In genomic region chr2:11584530-11585056, GRCh38 we compare ENCODE assay signal across 16 cellular contexts. TPM values are rescaled to one million over a fixed set of nuclear protein-coding genes. Genes with fewer than 3 reads are reported as not detected.
A peak's percentile ranks its signal among the peaks of the same experiment; 100 is the strongest.
DNase-seq lines count a peak whose midpoint lies in the region; ATAC-seq, FAIRE-seq and TF ChIP-seq lines count a peak whose summit lies in the region.
"Had no signal": no experiment of that assay in that cellular context is flagged by ENCODE, and none has a peak within 500 bp of the region (broad histone marks: within the 10 kb centered on the region; RNA-seq: fewer than 3 reads in every experiment).

No MANE protein-coding gene starts in this region.

- H3K9me3 ChIP-seq in HepG2 (ENCODE audit: low read length) (no peaks in the 10 kb centered on the region), suprapubic skin (no peaks in the 10 kb centered on the region)
- H3K9me3 ChIP-seq: breast epithelium, right atrium auricular region, tibial nerve had no signal

- CTCF ChIA-PET in activated CD8-positive, alpha-beta T cell treated with anti-CD3 and anti-CD28 coated beads for 36 hours (lab: Charles Lee) = interaction anchor here (0.7 to 8.6 kb wide), 33 partner anchors 10 to 896 kb away, joined by 3 to 156 read pairs (median 5); partner anchors contain the start of genes E2F6 and SLC66A3
- CTCF ChIA-PET in activated CD8-positive, alpha-beta T cell treated with anti-CD3 and anti-CD28 coated beads, Interleukin-2, amount 10 ng/mL, durations not matched to agents 7 days and 5 days (lab: Charles Lee) = interaction anchor here (0.6 to 6.4 kb wide), 22 partner anchors 9 to 749 kb away, joined by 3 to 108 read pairs (median 4); partner anchors contain the start of gene GREB1
- CTCF ChIA-PET in RWPE1 (lab: Yijun Ruan, JAX) (interaction anchor here (0.5 to 5.6 kb wide), 24 partner anchors 8 to 512 kb away, joined by 3 to 141 read pairs (median 4); partner anchors contain the start of gene GREB1), HepG2 (lab: Yijun Ruan, JAX; ENCODE audit: low intra/inter-chr PET ratio, low total read pairs) (interaction anchor here (1.3 to 5.8 kb wide), 4 partner anchors 107 to 452 kb away, joined by 6 to 193 read pairs (median 10); no protein-coding TSS in a partner anchor)

- POLR2A ChIA-PET in activated CD8-positive, alpha-beta T cell treated with anti-CD3 and anti-CD28 coated beads for 36 hours (lab: Charles Lee) = interaction anchor here (0.6 to 1.2 kb wide), 2 partner anchors 119 to 451 kb away, joined by 3 read pairs; partner anchors contain the start of gene E2F6
- POLR2A ChIA-PET in activated CD8-positive, alpha-beta T cell treated with anti-CD3 and anti-CD28 coated beads, Interleukin-2, amount 10 ng/mL, durations not matched to agents 7 days and 5 days (lab: Charles Lee) = no interaction called here
- POLR2A ChIA-PET in RWPE1 (lab: Yijun Ruan, JAX; ENCODE audit: low non-redundant PET) = no interaction called here
- POLR2A ChIA-PET in HepG2 (lab: Yijun Ruan, JAX) = interaction anchor here (1.0 to 3.6 kb wide), 9 partner anchors 45 to 162 kb away, joined by 3 to 30 read pairs (median 4); partner anchors contain the start of genes E2F6 and GREB1

- H3K4me1 ChIP-seq in HepG2 (ENCODE audit: insufficient read depth, low read length) (peaks cover 22% of the 10 kb centered on the region), suprapubic skin (peaks cover 22% of the 10 kb centered on the region), GM23338 (ENCODE audit: insufficient read depth) (0 out of 2 replicates have a peak, but pooled peaks cover 5% of the 10 kb centered on the region)

- no peaks in the 10 kb centered on the region for H3K27me3 Mint-ChIP-seq in activated CD8-positive, alpha-beta T cell treated with anti-CD3 and anti-CD28 coated beads for 36 hours
- H3K27me3 Mint-ChIP-seq in activated CD8-positive, alpha-beta T cell treated with anti-CD3 and anti-CD28 coated beads, Interleukin-2, amount 10 ng/mL, durations not matched to agents 7 days and 5 days (ENCODE audit: low read depth) = peaks cover 2% of the 10 kb centered on the region
- peaks cover 27% of the 10 kb centered on the region for H3K27me3 Mint-ChIP-seq in stimulated activated memory B cell treated with anti-CD40 and anti-IgM and Interleukin-4, amounts not matched to agents 10 μg/mL and 1 μg/mL and 100 μg/mL, for 72 hours
- peaks cover 7% of the 10 kb centered on the region for H3K27me3 Mint-ChIP-seq in GM23338 (ENCODE audit: insufficient read depth, low read depth, poor library complexity)

- no peaks in the 10 kb centered on the region for H3K36me3 Mint-ChIP-seq in activated CD8-positive, alpha-beta T cell treated with anti-CD3 and anti-CD28 coated beads for 36 hours (ENCODE audit: low read depth)
- H3K36me3 Mint-ChIP-seq in activated CD8-positive, alpha-beta T cell treated with anti-CD3 and anti-CD28 coated beads, Interleukin-2, amount 10 ng/mL, durations not matched to agents 7 days and 5 days (ENCODE audit: low read depth) = no peaks in the 10 kb centered on the region
- no peaks in the 10 kb centered on the region for H3K36me3 Mint-ChIP-seq in stimulated activated memory B cell treated with anti-CD40 and anti-IgM and Interleukin-4, amounts not matched to agents 10 μg/mL and 1 μg/mL and 100 μg/mL, for 72 hours
- H3K36me3 Mint-ChIP-seq in GM23338 (ENCODE audit: low read depth) = peaks cover 25% of the 10 kb centered on the region
- H3K36me3 Mint-ChIP-seq: activated CD4-positive, alpha-beta memory T cell treated with anti-CD3 and anti-CD28 coated beads for 36 hours; activated naive CD4-positive, alpha-beta T cell treated with anti-CD3 and anti-CD28 coated beads, Interleukin-2, amount 50 U/mL, for 72 hours; CD8-positive, alpha-beta memory T cell; memory B cell had no signal

- no peaks in the 10 kb centered on the region for H3K9me2 ChIP-seq in GM23338 (ENCODE audit: insufficient read depth)

- H3K4me3 ChIP-seq in HepG2 (replicated peaks in 1 of 3; ENCODE audit: insufficient read depth in 1 of 3, low read depth in 2 of 3, low read length in 3 of 3) (no peak overlapping the region), suprapubic skin (no peak overlapping the region), GM23338 (no peak overlapping the region)
- H3K4me3 ChIP-seq: breast epithelium, right atrium auricular region, tibial nerve had no signal

- H3K4me1 Mint-ChIP-seq in activated CD8-positive, alpha-beta T cell treated with anti-CD3 and anti-CD28 coated beads for 36 hours (ENCODE audit: low read depth) = peaks cover 14% of the 10 kb centered on the region
- H3K4me1 Mint-ChIP-seq in activated CD8-positive, alpha-beta T cell treated with anti-CD3 and anti-CD28 coated beads, Interleukin-2, amount 10 ng/mL, durations not matched to agents 7 days and 5 days (ENCODE audit: low read depth) = no peaks in the 10 kb centered on the region
- H3K4me1 Mint-ChIP-seq in stimulated activated memory B cell treated with anti-CD40 and anti-IgM and Interleukin-4, amounts not matched to agents 10 μg/mL and 1 μg/mL and 100 μg/mL, for 72 hours = peaks cover 9% of the 10 kb centered on the region
- peaks cover 16% of the 10 kb centered on the region for H3K4me1 Mint-ChIP-seq in GM23338

- H3K79me2 ChIP-seq in HepG2 (ENCODE audit: insufficient read depth, low read length) (no peaks in the 10 kb centered on the region), GM23338 (replicated peaks; ENCODE audit: insufficient read depth) (no peaks in the 10 kb centered on the region; the same call in 1 of the 2 replicates)

- in situ Hi-C loops in HepG2 (cut with HindIII; ENCODE audit: extremely low pct_ligation_motif_present, low pct_unique_long_range_greater_than_20kb) = loop anchor here (5.0 to 10.0 kb wide), 2 partner anchors 107 to 450 kb away; a partner anchor contains a TSS

- TF ChIP-seq EP300 in HepG2 (IDR thresholded peaks at IDR 0.05; ENCODE audit: low read depth in 2 of 2, low read length in 2 of 2) (no peak), HepG2 (CRISPR knock-in tag; IDR thresholded peaks at IDR 0.05; ENCODE audit: borderline replicate concordance) (no peak), suprapubic skin (IDR thresholded peaks at IDR 0.05) (no peak)

- peaks cover 10% of the 10 kb centered on the region; the same call in 1 of the 2 replicates for H4K20me1 ChIP-seq in HepG2 (ENCODE audit: insufficient read depth, low read length)
- no peaks in the 10 kb centered on the region for H4K20me1 ChIP-seq in GM23338 (replicated peaks; ENCODE audit: insufficient read depth)

- H3F3A ChIP-seq in GM23338 (replicated peaks; ENCODE audit: low read depth) = no peaks in the 10 kb centered on the region

- H3K27me3 ChIP-seq in HepG2 (ENCODE audit: control insufficient read depth in 1 of 2, insufficient read depth in 2 of 2, low read length in 2 of 2) (no peaks in the 10 kb centered on the region), suprapubic skin (no peaks in the 10 kb centered on the region), GM23338 (ENCODE audit: insufficient read depth) (no peaks in the 10 kb centered on the region)
- H3K27me3 ChIP-seq: breast epithelium, right atrium auricular region, tibial nerve had no signal

- H3K4me2 ChIP-seq in HepG2 (ENCODE audit: low read depth, low read length) = no peak overlapping the region
- no peak overlapping the region for H3K4me2 ChIP-seq in GM23338

- peaks cover 52 to 82% of the 10 kb centered on the region in 2 experiments for H3K36me3 ChIP-seq in HepG2 (replicated peaks in 1 of 2; ENCODE audit: control insufficient read depth in 1 of 2, insufficient read depth in 2 of 2, low read length in 2 of 2)
- H3K36me3 ChIP-seq in suprapubic skin = no peaks in the 10 kb centered on the region
- no peaks in the 10 kb centered on the region for H3K36me3 ChIP-seq in GM23338 (ENCODE audit: insufficient read depth)
- H3K36me3 ChIP-seq: breast epithelium, right atrium auricular region had no signal

- no peak overlapping the region for H2AFZ ChIP-seq in HepG2 (ENCODE audit: low read length)
- no peak overlapping the region for H2AFZ ChIP-seq in GM23338

- DNase-seq in activated CD8-positive, alpha-beta T cell treated with anti-CD3 and anti-CD28 coated beads for 36 hours = no peak
- no peak for DNase-seq in activated CD8-positive, alpha-beta T cell treated with anti-CD3 and anti-CD28 coated beads, Interleukin-2, amount 10 ng/mL, durations not matched to agents 7 days and 5 days
- DNase-seq in RWPE1 (ENCODE audit: low spot score) (no peak), HepG2 (ENCODE audit: low spot score) (no peak), suprapubic skin (ENCODE audit: low spot score in 2 of 2) (no peak), sciatic nerve (ENCODE audit: low spot score) (no peak), GM23338 (ENCODE audit: low spot score) (no peak)
- DNase-seq: NCI-H1417 treated with DMSO at 0.1 percent for 48 hours had no signal

- no peak overlapping the region for H3K9ac ChIP-seq in HepG2 (ENCODE audit: insufficient read depth, low read depth, low read length)

- 92% methylated on average over 18 of the region's 18 CpGs for WGBS in HepG2 (ENCODE audit: low lambda C conversion rate)
- WGBS in suprapubic skin = 77% methylated on average over 18 of the region's 18 CpGs

- peak; percentile 4 for ATAC-seq in activated CD8-positive, alpha-beta T cell treated with anti-CD3 and anti-CD28 coated beads for 36 hours
- no peak for ATAC-seq in activated CD8-positive, alpha-beta T cell treated with anti-CD3 and anti-CD28 coated beads, Interleukin-2, amount 10 ng/mL, durations not matched to agents 7 days and 5 days
- ATAC-seq in HepG2 (no peak), sciatic nerve (no peak), GM23338 (no peak)
- no peak for ATAC-seq in stimulated activated memory B cell treated with anti-CD40 and anti-IgM and Interleukin-4, amounts not matched to agents 10 μg/mL and 1 μg/mL and 100 μg/mL, for 72 hours

- TF ChIP-seq RAD21 in HepG2 (CRISPR knock-in tag; IDR thresholded peaks at IDR 0.05) = no peak

- FAIRE-seq in HepG2 (lab: Jason Lieb, UNC) = no peak

- H3K4me3 Mint-ChIP-seq in activated CD8-positive, alpha-beta T cell treated with anti-CD3 and anti-CD28 coated beads for 36 hours = no peak overlapping the region
- H3K4me3 Mint-ChIP-seq in activated CD8-positive, alpha-beta T cell treated with anti-CD3 and anti-CD28 coated beads, Interleukin-2, amount 10 ng/mL, durations not matched to agents 7 days and 5 days = no peak overlapping the region
- H3K4me3 Mint-ChIP-seq in stimulated activated memory B cell treated with anti-CD40 and anti-IgM and Interleukin-4, amounts not matched to agents 10 μg/mL and 1 μg/mL and 100 μg/mL, for 72 hours = no peak overlapping the region
- no peak overlapping the region for H3K4me3 Mint-ChIP-seq in GM23338
- H3K4me3 Mint-ChIP-seq: activated CD4-positive, alpha-beta memory T cell treated with anti-CD3 and anti-CD28 coated beads for 36 hours; CD8-positive, alpha-beta memory T cell; memory B cell had no signal

- H3K9me3 Mint-ChIP-seq in activated CD8-positive, alpha-beta T cell treated with anti-CD3 and anti-CD28 coated beads for 36 hours = no peaks in the 10 kb centered on the region
- H3K9me3 Mint-ChIP-seq in activated CD8-positive, alpha-beta T cell treated with anti-CD3 and anti-CD28 coated beads, Interleukin-2, amount 10 ng/mL, durations not matched to agents 7 days and 5 days (ENCODE audit: insufficient read depth) = no peaks in the 10 kb centered on the region
- no peaks in the 10 kb centered on the region for H3K9me3 Mint-ChIP-seq in stimulated activated memory B cell treated with anti-CD40 and anti-IgM and Interleukin-4, amounts not matched to agents 10 μg/mL and 1 μg/mL and 100 μg/mL, for 72 hours
- no peaks in the 10 kb centered on the region; the same call in 2 of the 3 replicates for H3K9me3 Mint-ChIP-seq in GM23338
- H3K9me3 Mint-ChIP-seq: activated CD4-positive, alpha-beta memory T cell treated with anti-CD3 and anti-CD28 coated beads for 36 hours; activated naive CD4-positive, alpha-beta T cell treated with anti-CD3 and anti-CD28 coated beads, Interleukin-2, amount 50 U/mL, for 72 hours; CD8-positive, alpha-beta memory T cell; memory B cell had no signal

- intact Hi-C loops in activated CD8-positive, alpha-beta T cell treated with anti-CD3 and anti-CD28 coated beads for 36 hours (cut with micrococcal nuclease) = loop anchor here (1.0 to 10.0 kb wide), 4 partner anchors 106 to 750 kb away; no protein-coding TSS in a partner anchor
- intact Hi-C loops in HepG2 (cut with micrococcal nuclease; ENCODE audit: unreplicated experiment) = loop anchor here (1.0 to 10.0 kb wide), 4 partner anchors 85 to 452 kb away; a partner anchor contains a TSS
- intact Hi-C loops in sciatic nerve (cut with DNase I) = loop anchor here (2.0 to 5.0 kb wide), 2 partner anchors 106 to 452 kb away; a partner anchor contains a TSS

- TF ChIP-seq CTCF in activated CD8-positive, alpha-beta T cell treated with anti-CD3 and anti-CD28 coated beads for 36 hours (IDR thresholded peaks at IDR 0.05) = no peak
- peak; percentile 29; the same call in 1 of the 2 replicates for TF ChIP-seq CTCF in RWPE1 (conservative IDR thresholded peaks at IDR 0.05; ENCODE audit: low read depth)
- no peak for TF ChIP-seq CTCF in HepG2 (CRISPR knock-in tag; IDR thresholded peaks at IDR 0.05)
- no peak for TF ChIP-seq CTCF in suprapubic skin (IDR thresholded peaks at IDR 0.05)
- TF ChIP-seq CTCF in GM23338 (conservative IDR thresholded peaks at IDR 0.05; ENCODE audit: low read depth in 2 of 2) = no peak

- BruUV-seq in HepG2 (replicated peaks; lab: Mats Ljungman, UMichigan) = TSS peak; percentile 10

- TF ChIP-seq POLR2A in HepG2 (IDR thresholded peaks at IDR 0.05; ENCODE audit: insufficient read depth in 1 of 2, low read depth in 2 of 2, low read length in 2 of 2) = no peak
- no peak for TF ChIP-seq POLR2A in suprapubic skin (IDR thresholded peaks at IDR 0.05)

- H3K27ac ChIP-seq in RWPE1 (no peak overlapping the region), HepG2 (ENCODE audit: extremely low read length, insufficient read depth, low read length) (no peak overlapping the region), suprapubic skin (no peak overlapping the region), GM23338 (ENCODE audit: low read depth) (no peak overlapping the region)

- H3K27ac Mint-ChIP-seq in activated CD8-positive, alpha-beta T cell treated with anti-CD3 and anti-CD28 coated beads for 36 hours = peak overlapping the region; percentile 11
- no peak overlapping the region for H3K27ac Mint-ChIP-seq in activated CD8-positive, alpha-beta T cell treated with anti-CD3 and anti-CD28 coated beads, Interleukin-2, amount 10 ng/mL, durations not matched to agents 7 days and 5 days
- no peak overlapping the region for H3K27ac Mint-ChIP-seq in stimulated activated memory B cell treated with anti-CD40 and anti-IgM and Interleukin-4, amounts not matched to agents 10 μg/mL and 1 μg/mL and 100 μg/mL, for 72 hours
- H3K27ac Mint-ChIP-seq in GM23338 = no peak overlapping the region
- H3K27ac Mint-ChIP-seq: activated CD4-positive, alpha-beta memory T cell treated with anti-CD3 and anti-CD28 coated beads for 36 hours; CD8-positive, alpha-beta memory T cell; memory B cell had no signal

RNA-seq across cellular contexts. Expression of gene GREB1, which starts 50.7 kb away (rescaled TPM):
- 1 to 10 TPM; 1.5 TPM for total RNA-seq in activated CD8-positive, alpha-beta T cell treated with anti-CD3 and anti-CD28 coated beads for 36 hours
- under 1 TPM; 0.42 to 0.68 TPM for total RNA-seq in activated CD8-positive, alpha-beta T cell treated with anti-CD3 and anti-CD28 coated beads, Interleukin-2, amount 10 ng/mL, durations not matched to agents 7 days and 5 days
- total RNA-seq in HepG2 (2016; rRNA removed; fragmentation: Illumina TruSeq; extraction: Trizol) (61.2 and 64.2 TPM in 2 replicates), suprapubic skin (1 to 10 TPM; 3.0 to 6.1 (median 4.3) TPM), sciatic nerve (6.5 TPM)
- 22.9 and 28.7 TPM in 2 replicates for total RNA-seq in HepG2 (2016; cell fraction: cytosol; rRNA removed; fragmentation: Illumina TruSeq; extraction: Trizol; ENCODE audit: low read depth)
- total RNA-seq in HepG2 (2016; cell fraction: insoluble cytoplasmic fraction; rRNA removed; fragmentation: Illumina TruSeq; extraction: Trizol) = 62.9 and 63.8 TPM in 2 replicates
- 43.0 and 57.1 TPM in 2 replicates for total RNA-seq in HepG2 (2016; cell fraction: membrane; rRNA removed; fragmentation: Illumina TruSeq; extraction: Trizol)
- 118 and 132 TPM in 2 replicates for total RNA-seq in HepG2 (2016; cell fraction: nucleus; rRNA removed; fragmentation: Illumina TruSeq; extraction: Trizol)
- polyA plus RNA-seq in HepG2 (2011; rRNA removed) (26.8 and 31.3 TPM in 2 replicates), GM23338 (2016; fragmentation: Nextera tagmentation; extraction: Ambion mirVana) (12.0 and 12.2 TPM in 2 replicates)
- 20.4 and 21.0 TPM in 2 replicates for polyA plus RNA-seq in HepG2 (2011; cell fraction: cytosol; rRNA removed)
- 110 and 130 TPM in 2 replicates for polyA plus RNA-seq in HepG2 (2011; cell fraction: nucleus; rRNA removed)
- 47.0 and 84.0 TPM in 2 replicates for polyA plus RNA-seq in HepG2 (2012)
- polyA plus RNA-seq in HepG2 (2016; cell fraction: cytosol; fragmentation: Illumina TruSeq; extraction: Trizol; ENCODE audit: low read depth) = 10.7 and 14.3 TPM in 2 replicates
- polyA plus RNA-seq in HepG2 (2016; cell fraction: insoluble cytoplasmic fraction; fragmentation: Illumina TruSeq; extraction: Trizol; ENCODE audit: low read depth) = 38.8 and 51.0 TPM in 2 replicates
- polyA plus RNA-seq in HepG2 (2016; cell fraction: membrane; fragmentation: Illumina TruSeq; extraction: Trizol; ENCODE audit: low read depth) = 17.8 and 18.3 TPM in 2 replicates
- polyA plus RNA-seq in HepG2 (2016; cell fraction: nucleus; fragmentation: Illumina TruSeq; extraction: Trizol; ENCODE audit: insufficient read depth, low read depth) = 158 and 174 TPM in 2 replicates
- 1.5 and 97.9 TPM in 2 replicates for polyA minus RNA-seq in HepG2 (2011; rRNA and poly(A)+ RNA removed; ENCODE audit: low replicate concordance)
- polyA minus RNA-seq in HepG2 (2011; cell fraction: cytosol; rRNA and poly(A)+ RNA removed) = 60.3 and 64.2 TPM in 2 replicates
- polyA minus RNA-seq in HepG2 (2011; cell fraction: nucleus; rRNA and poly(A)+ RNA removed) = 142 and 160 TPM in 2 replicates
- total RNA-seq in GM23338 (2014; rRNA removed; shearing (Covaris generic)) = 35.0 and 36.5 TPM in 2 replicates

Comparison
In these comparisons a context has a peak if more than half of its experiments do, and no peak if none do; other contexts are left out.
1. POLR2A ChIA-PET loops: an anchor here in activated CD8-positive, alpha-beta T cell treated with anti-CD3 and anti-CD28 coated beads for 36 hours (0.6 to 1.2 kb wide) and HepG2 (1.0 to 3.6 kb wide); none called in activated CD8-positive, alpha-beta T cell treated with anti-CD3 and anti-CD28 coated beads, Interleukin-2, amount 10 ng/mL, durations not matched to agents 7 days and 5 days and RWPE1.